8 cellular contexts compared by ENCODE assay signal in genomic region chr15:40092416-40093223, GRCh38. TPM values are rescaled to one million over a fixed set of nuclear protein-coding genes. Genes with fewer than 3 reads are reported as not detected.
DNase-seq lines count a peak whose midpoint lies in the region; ATAC-seq and TF ChIP-seq lines count a peak whose summit lies in the region.

No MANE protein-coding gene starts in this region.

- H4K20me1 ChIP-seq in neural progenitor cell (ENCODE audit: low read depth), result peaks cover 83% of the 10 kb centered on the region

- H3K27me3 Mint-ChIP-seq in neural progenitor cell (ENCODE audit: insufficient read depth, low read depth), result peaks cover 14% of the 10 kb centered on the region

- H3K9me3 ChIP-seq in neural progenitor cell (ENCODE audit: low read depth), result no peaks in the 10 kb centered on the region

- no peaks in the 10 kb centered on the region for H3K79me2 ChIP-seq in neural progenitor cell (ENCODE audit: low read depth)

- H3K4me1 Mint-ChIP-seq in neural progenitor cell, result peaks cover 97% of the 10 kb centered on the region

- DNase-seq in ELF-1 (ENCODE audit: low read depth, low spot score), result peak; percentile 53
- peak; percentile 78 for DNase-seq in NCI-H345 (lab: John Stamatoyannopoulos, UW)
- DNase-seq in ecto neural progenitor cell (ENCODE audit: low spot score), result peak; percentile 76
- DNase-seq in neural progenitor cell (ENCODE audit: low spot score), result peak; percentile 67
- DNase-seq in stimulated activated naive CD4-positive, alpha-beta T cell (lab: John Stamatoyannopoulos, UW), result no peak

- H3K9ac ChIP-seq in neural progenitor cell, result no peak overlapping the region

- peaks cover 46% of the 10 kb centered on the region for H3K27me3 ChIP-seq in neural progenitor cell

- peak overlapping the region; percentile 57 for H3K4me2 ChIP-seq in neural progenitor cell

- H3K9me3 Mint-ChIP-seq in neural progenitor cell, result no peaks in the 10 kb centered on the region

- peak overlapping the region; percentile 60 for H3K4me3 Mint-ChIP-seq in neural progenitor cell

- peak overlapping the region; percentile 91 for H3K27ac Mint-ChIP-seq in neural progenitor cell

- ATAC-seq in GM18868 (IDR thresholded peaks at IDR 0.05; ENCODE audit: unreplicated experiment) (no peak), GM19328 (IDR thresholded peaks at IDR 0.05; ENCODE audit: unreplicated experiment) (no peak), GM18907 (IDR thresholded peaks at IDR 0.05; ENCODE audit: unreplicated experiment) (no peak)

- TF ChIP-seq CTCF in neural progenitor cell (IDR thresholded peaks at IDR 0.05), result no peak

- H2AFZ ChIP-seq in neural progenitor cell (replicated peaks), result no peak overlapping the region

- peaks cover 32% of the 10 kb centered on the region for H3K36me3 Mint-ChIP-seq in neural progenitor cell

- H3K27ac ChIP-seq in neural progenitor cell, result peak overlapping the region; percentile 39

- no peak overlapping the region for H3K4me3 ChIP-seq in neural progenitor cell

- H3K36me3 ChIP-seq in neural progenitor cell, result no peaks in the 10 kb centered on the region

- H3F3A ChIP-seq in neural progenitor cell (ENCODE audit: low read depth), result peaks cover 56% of the 10 kb centered on the region

- peaks cover 66% of the 10 kb centered on the region for H3K4me1 ChIP-seq in neural progenitor cell

RNA-seq across cellular contexts. Expression of gene BMF, which starts 16.1 kb away (rescaled TPM):
- 8.0 and 12.1 TPM in 2 replicates for total RNA-seq in neural progenitor cell (ENCODE audit: low replicate concordance)

RNA-seq across cellular contexts. Expression of gene SRP14, which starts 53.6 kb away (rescaled TPM):
- total RNA-seq in neural progenitor cell (ENCODE audit: low replicate concordance), result 250 and 461 TPM in 2 replicates

Comparison
In these comparisons a context has a peak if more than half of its experiments do, and no peak if none do; other contexts are left out.
1. DNase-seq: peak in ELF-1 (single experiment), NCI-H345 (single experiment), ecto neural progenitor cell (single experiment) and neural progenitor cell (single experiment); none in stimulated activated naive CD4-positive, alpha-beta T cell (0 of 6).